In the genomic region with DNA sequence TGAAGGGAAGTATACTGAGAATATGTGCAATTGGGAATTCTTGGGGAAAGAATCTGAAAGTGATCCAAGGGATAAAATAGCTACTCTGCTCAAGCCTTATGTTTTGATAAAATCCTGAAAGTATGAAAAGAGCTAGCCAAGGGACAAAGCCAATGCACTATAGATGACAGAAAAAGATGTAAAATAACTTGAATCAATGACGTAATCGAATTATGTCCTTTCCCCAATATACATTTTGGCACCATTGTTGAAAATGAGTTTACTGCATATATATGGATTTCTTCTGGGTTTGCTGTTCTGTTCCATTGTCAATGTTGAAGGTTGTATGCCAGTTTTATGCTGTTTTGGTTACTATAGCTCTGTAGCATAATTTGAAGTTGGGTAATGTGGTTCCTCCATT, we compare ENCODE assay signal across 22 cellular contexts.
DNase-seq lines count a peak whose midpoint lies in the region; ATAC-seq, FAIRE-seq and TF ChIP-seq lines count a peak whose summit lies in the region.
"Had no signal": no experiment of that assay in that cellular context is flagged by ENCODE, and none has a peak within 500 bp of the region (broad histone marks: within the 10 kb centered on the region; RNA-seq: fewer than 3 reads in every experiment).

No MANE protein-coding gene starts in this region.

- H3K9me3 ChIP-seq in left ventricle myocardium inferior (replicated peaks) (peaks cover 14% of the 10 kb centered on the region), HEK293 (ENCODE audit: control insufficient read depth, insufficient read depth, low read depth, low read length) (no peaks in the 10 kb centered on the region), GM12878 (replicated peaks; ENCODE audit: control insufficient read depth, insufficient read depth, low read length) (no peaks in the 10 kb centered on the region), tibial artery (peaks cover 0 to 6% (median 5%) of the 10 kb centered on the region in 3 donors)
- H3K9me3 ChIP-seq: Caco-2 had no signal

- intact Hi-C loops in left ventricle myocardium inferior (cut with micrococcal nuclease) (no loop called here), left cardiac atrium (cut with DNase I) (no loop called here), GM12878 (cut with micrococcal nuclease; ENCODE audit: unreplicated experiment) (no loop called here), tibial artery (cut with DNase I; ENCODE audit: low total_unique reads) (no loop called here)

- POLR2A ChIA-PET in HEK293 (lab: Yijun Ruan, JAX): no interaction called here
- POLR2A ChIA-PET in GM12878 (lab: Charles Lee): no interaction called here

- H3K4me3 ChIP-seq in left ventricle myocardium inferior (peak overlapping the region; percentile 36), HEK293 (ENCODE audit: low read depth, low read length) (no peak overlapping the region), GM12878 (no peak overlapping the region), tibial artery (peak overlapping the region; percentile 43 to 47)
- H3K4me3 ChIP-seq: BLaER1, GM23338 had no signal

- no peaks in the 10 kb centered on the region for H3K79me2 ChIP-seq in GM12878 (ENCODE audit: control insufficient read depth, insufficient read depth, low read length)

- no peak for TF ChIP-seq CTCF in left ventricle myocardium inferior (IDR thresholded peaks at IDR 0.05; ENCODE audit: borderline replicate concordance)
- TF ChIP-seq CTCF in HEK293 (tag by site-specific recombination; IDR thresholded peaks at IDR 0.05): no peak
- TF ChIP-seq CTCF in GM12878 (IDR thresholded peaks at IDR 0.05 in 2 of 3, conservative IDR thresholded peaks at IDR 0.05 in 1 of 3; ENCODE audit: control insufficient read depth in 2 of 3, extremely low read depth in 1 of 3, insufficient read depth in 1 of 3, low read depth in 3 of 3, low read length in 3 of 3): no peak
- no peak for TF ChIP-seq CTCF in tibial artery (IDR thresholded peaks at IDR 0.05)

- in situ Hi-C loops in GM12878 (cut with MboI): no loop called here

- H3K4me2 ChIP-seq in GM12878 (ENCODE audit: control insufficient read depth, insufficient read depth): no peak overlapping the region
- H3K4me2 ChIP-seq: BLaER1, GM23338 had no signal

- 27% methylated on average over 2 of the region's 2 CpGs for WGBS in GM12878 (ENCODE audit: insufficient coverage, insufficient replicate concordance, low lambda C conversion rate, missing lambda C conversion rate)

- SMC1A ChIA-PET in GM12878 (lab: Charles Lee; ENCODE audit: uncharacterized antibody, unreplicated experiment): interaction anchor here (1.7 kb wide), 1 partner anchor 15 kb away, joined by 3 read pairs; no protein-coding TSS in a partner anchor

- BruUV-seq in GM12878 (replicated peaks; lab: Mats Ljungman, UMichigan): no TSS peak

- no peak overlapping the region for H2AFZ ChIP-seq in GM12878 (ENCODE audit: control insufficient read depth, low read depth, low read length)
- H2AFZ ChIP-seq: GM23338 had no signal

- H3K4me1 ChIP-seq in left ventricle myocardium inferior (no peaks in the 10 kb centered on the region), HEK293 (ENCODE audit: control insufficient read depth, insufficient read depth, low read length) (no peaks in the 10 kb centered on the region), GM12878 (ENCODE audit: control insufficient read depth, insufficient read depth, low read length) (no peaks in the 10 kb centered on the region), tibial artery (no peaks in the 10 kb centered on the region)
- H3K4me1 ChIP-seq: BLaER1, Caco-2 had no signal

- ATAC-seq in left cardiac atrium: no peak
- no peak for ATAC-seq in GM12878
- no peak for ATAC-seq in GM21529 (IDR thresholded peaks at IDR 0.05; ENCODE audit: unreplicated experiment)
- no peak for ATAC-seq in HG02884 (IDR thresholded peaks at IDR 0.05; ENCODE audit: unreplicated experiment)
- ATAC-seq: CD8-positive, alpha-beta T cell; GM23338; HCT116 had no signal

- H3K27ac ChIP-seq in left ventricle myocardium inferior (replicated peaks) (peak overlapping the region; percentile 59), HEK293 (ENCODE audit: extremely low read depth, low read depth, low read length) (no peak overlapping the region), GM12878 (ENCODE audit: control insufficient read depth, insufficient read depth) (no peak overlapping the region), tibial artery (peak overlapping the region in 1 of 2 donors; percentile 73)
- H3K27ac ChIP-seq: 22Rv1, BLaER1, C4-2B had no signal

- no peaks in the 10 kb centered on the region for H4K20me1 ChIP-seq in GM12878 (ENCODE audit: control insufficient read depth, insufficient read depth)

- no peak for TF ChIP-seq EP300 in GM12878 (IDR thresholded peaks at IDR 0.05; ENCODE audit: borderline replicate concordance in 1 of 2, control insufficient read depth in 1 of 2, low read depth in 2 of 2, low read length in 2 of 2)

- no peaks in the 10 kb centered on the region for H3K36me3 ChIP-seq in left ventricle myocardium inferior
- H3K36me3 ChIP-seq in HEK293 (ENCODE audit: control insufficient read depth in 2 of 2, insufficient read depth in 1 of 2, low read length in 2 of 2): no peaks in the 10 kb centered on the region
- no peaks in the 10 kb centered on the region for H3K36me3 ChIP-seq in GM12878 (ENCODE audit: control insufficient read depth in 2 of 2, insufficient read depth in 2 of 2, low read length in 1 of 2)
- no peaks in the 10 kb centered on the region for H3K36me3 ChIP-seq in tibial artery
- H3K36me3 ChIP-seq: BLaER1 had no signal

- H3K27me3 ChIP-seq in left ventricle myocardium inferior (ENCODE audit: low read depth) (no peaks in the 10 kb centered on the region), GM12878 (replicated peaks in 1 of 2; ENCODE audit: control insufficient read depth in 2 of 2, insufficient read depth in 2 of 2, low read length in 1 of 2) (no peaks in the 10 kb centered on the region), tibial artery (no peaks in the 10 kb centered on the region)

- no peak overlapping the region for H3K9ac ChIP-seq in GM12878 (ENCODE audit: control insufficient read depth, insufficient read depth, low read length)
- H3K9ac ChIP-seq: BLaER1 had no signal

- no peak for TF ChIP-seq RAD21 in GM12878 (IDR thresholded peaks at IDR 0.05; ENCODE audit: insufficient read depth, low read depth, low read length)

- FAIRE-seq in GM12878 (lab: Jason Lieb, UNC): no peak
- FAIRE-seq: A204.1, G401.6, GM19239 had no signal

- RAD21 ChIA-PET in GM12878 (lab: Charles Lee; ENCODE audit: unreplicated experiment): no interaction called here

- no peak for DNase-seq in left ventricle myocardium inferior
- no peak for DNase-seq in left cardiac atrium
- no peak for DNase-seq in GM12878 (ENCODE audit: low read depth, low spot score)
- DNase-seq in tibial artery: no peak
- DNase-seq in activated CD4-positive, alpha-beta T cell treated with anti-CD3 and anti-CD28 coated beads, Interleukin-2, amount 50 U/mL, for 48 hours: no peak
- DNase-seq: Caco-2; CD4-positive, CD25-positive, alpha-beta regulatory T cell; CD8-positive, alpha-beta T cell; DND-41; H9; HFFc6 had no signal

- no peak for TF ChIP-seq POLR2A in GM12878 (IDR thresholded peaks at IDR 0.05; ENCODE audit: low read depth, low read length)

- CTCF ChIA-PET in HEK293 (lab: Yijun Ruan, JAX) (no interaction called here), GM12878 (lab: Yijun Ruan, JAX) (interaction anchor here (0.6 to 1.1 kb wide), 2 partner anchors 9 to 15 kb away, joined by 3 to 5 read pairs; no protein-coding TSS in a partner anchor)

TF ChIP-seq in HEK293, 187 proteins besides CTCF, POLR2A, EP300 and RAD21:
- TF ChIP-seq, protein P1, sequence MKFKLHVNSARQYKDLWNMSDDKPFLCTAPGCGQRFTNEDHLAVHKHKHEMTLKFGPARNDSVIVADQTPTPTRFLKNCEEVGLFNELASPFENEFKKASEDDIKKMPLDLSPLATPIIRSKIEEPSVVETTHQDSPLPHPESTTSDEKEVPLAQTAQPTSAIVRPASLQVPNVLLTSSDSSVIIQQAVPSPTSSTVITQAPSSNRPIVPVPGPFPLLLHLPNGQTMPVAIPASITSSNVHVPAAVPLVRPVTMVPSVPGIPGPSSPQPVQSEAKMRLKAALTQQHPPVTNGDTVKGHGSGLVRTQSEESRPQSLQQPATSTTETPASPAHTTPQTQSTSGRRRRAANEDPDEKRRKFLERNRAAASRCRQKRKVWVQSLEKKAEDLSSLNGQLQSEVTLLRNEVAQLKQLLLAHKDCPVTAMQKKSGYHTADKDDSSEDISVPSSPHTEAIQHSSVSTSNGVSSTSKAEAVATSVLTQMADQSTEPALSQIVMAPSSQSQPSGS (tag by site-specific recombination; IDR thresholded peaks at IDR 0.05; ENCODE audit: low read depth): peak; percentile 86
- TF ChIP-seq ZNF514 (tag by site-specific recombination; IDR thresholded peaks at IDR 0.05): no peak

TF ChIP-seq in GM12878, 131 proteins besides CTCF, POLR2A, EP300 and RAD21:
- TF ChIP-seq, protein P2, sequence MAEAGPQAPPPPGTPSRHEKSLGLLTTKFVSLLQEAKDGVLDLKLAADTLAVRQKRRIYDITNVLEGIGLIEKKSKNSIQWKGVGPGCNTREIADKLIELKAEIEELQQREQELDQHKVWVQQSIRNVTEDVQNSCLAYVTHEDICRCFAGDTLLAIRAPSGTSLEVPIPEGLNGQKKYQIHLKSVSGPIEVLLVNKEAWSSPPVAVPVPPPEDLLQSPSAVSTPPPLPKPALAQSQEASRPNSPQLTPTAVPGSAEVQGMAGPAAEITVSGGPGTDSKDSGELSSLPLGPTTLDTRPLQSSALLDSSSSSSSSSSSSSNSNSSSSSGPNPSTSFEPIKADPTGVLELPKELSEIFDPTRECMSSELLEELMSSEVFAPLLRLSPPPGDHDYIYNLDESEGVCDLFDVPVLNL (IDR thresholded peaks at IDR 0.05; ENCODE audit: low read depth, low read length): no peak
- TF ChIP-seq RUNX3 (IDR thresholded peaks at IDR 0.05; ENCODE audit: low read length) (no peak), LARP7 (IDR thresholded peaks at IDR 0.05) (no peak), ATF7 (IDR thresholded peaks at IDR 0.05; ENCODE audit: low read depth) (peak; percentile 55; the same call in 1 of the 2 replicates)
TF ChIP-seq in GM12878: peak in this region for 1.

Comparison
In these comparisons a context has a peak if more than half of its experiments do, and no peak if none do; other contexts are left out.
1. H3K4me3 ChIP-seq: peak in left ventricle myocardium inferior (single experiment) and tibial artery (2 of 2); none in HEK293 (single experiment) and GM12878 (single experiment).